Comparison of ENCODE assay signal across 1 cellular context in the genomic region with DNA sequence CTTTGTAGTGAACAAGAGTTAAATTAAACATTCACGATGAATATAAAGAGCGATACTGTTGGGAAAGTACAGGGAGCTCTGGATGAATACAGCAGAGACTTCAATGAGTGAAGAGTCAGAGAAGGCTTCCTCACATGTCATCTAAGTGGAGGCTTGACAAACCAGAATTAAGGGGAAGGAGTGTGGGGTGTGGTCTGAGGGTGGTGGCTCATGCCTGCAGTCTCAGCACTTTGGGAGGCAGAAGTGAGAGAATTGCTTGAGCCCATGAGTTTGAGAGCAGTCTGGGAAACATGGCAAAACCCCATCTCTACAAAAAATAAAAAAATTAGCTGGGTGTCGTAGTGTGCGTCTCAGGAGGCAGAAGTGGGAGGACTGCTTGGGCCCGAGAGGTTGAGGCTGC.
TF ChIP-seq lines count a peak whose summit lies in the region.

No MANE protein-coding gene starts in this region.

TF ChIP-seq in HepG2, 621 proteins besides CTCF, POLR2A, EP300 and RAD21:
- TF ChIP-seq ZNF446 (CRISPR knock-in tag; IDR thresholded peaks at IDR 0.05), result no peak
- TF ChIP-seq, protein P1, sequence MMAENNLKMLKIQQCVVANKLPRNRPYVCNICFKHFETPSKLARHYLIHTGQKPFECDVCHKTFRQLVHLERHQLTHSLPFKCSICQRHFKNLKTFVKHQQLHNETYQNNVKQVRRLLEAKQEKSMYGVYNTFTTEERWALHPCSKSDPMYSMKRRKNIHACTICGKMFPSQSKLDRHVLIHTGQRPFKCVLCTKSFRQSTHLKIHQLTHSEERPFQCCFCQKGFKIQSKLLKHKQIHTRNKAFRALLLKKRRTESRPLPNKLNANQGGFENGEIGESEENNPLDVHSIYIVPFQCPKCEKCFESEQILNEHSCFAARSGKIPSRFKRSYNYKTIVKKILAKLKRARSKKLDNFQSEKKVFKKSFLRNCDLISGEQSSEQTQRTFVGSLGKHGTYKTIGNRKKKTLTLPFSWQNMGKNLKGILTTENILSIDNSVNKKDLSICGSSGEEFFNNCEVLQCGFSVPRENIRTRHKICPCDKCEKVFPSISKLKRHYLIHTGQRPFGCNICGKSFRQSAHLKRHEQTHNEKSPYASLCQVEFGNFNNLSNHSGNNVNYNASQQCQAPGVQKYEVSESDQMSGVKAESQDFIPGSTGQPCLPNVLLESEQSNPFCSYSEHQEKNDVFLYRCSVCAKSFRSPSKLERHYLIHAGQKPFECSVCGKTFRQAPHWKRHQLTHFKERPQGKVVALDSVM (CRISPR knock-in tag; IDR thresholded peaks at IDR 0.05), result no peak
- no peak for TF ChIP-seq ZNF296 (CRISPR knock-in tag; conservative IDR thresholded peaks at IDR 0.05)
- TF ChIP-seq RFX1 (IDR thresholded peaks at IDR 0.05), result no peak
- TF ChIP-seq SRF (IDR thresholded peaks at IDR 0.05; ENCODE audit: low read depth, low read length), result no peak
TF ChIP-seq in HepG2: peak in this region for 0.
